27 cellular contexts compared by ENCODE assay signal in genomic region chr11:45924927-45925326, GRCh38. TPM values are rescaled to one million over a fixed set of nuclear protein-coding genes. Genes with fewer than 3 reads are reported as not detected.
DNase-seq lines count a peak whose midpoint lies in the region; ATAC-seq and TF ChIP-seq lines count a peak whose summit lies in the region.
"Had no signal": no experiment of that assay in that cellular context is flagged by ENCODE, and none has a peak within 500 bp of the region (broad histone marks: within the 10 kb centered on the region; RNA-seq: fewer than 3 reads in every experiment).

No MANE protein-coding gene starts in this region.

- no peaks in the 10 kb centered on the region for H3K9me3 Mint-ChIP-seq in CD8-positive, alpha-beta T cell
- H3K9me3 Mint-ChIP-seq in neural crest cell = no peaks in the 10 kb centered on the region
- H3K9me3 Mint-ChIP-seq: activated CD4-positive, alpha-beta T cell treated with anti-CD3 and anti-CD28 coated beads, Interleukin-2, amount 10 ng/mL, durations not matched to agents 7 days and 5 days; mesothelial cell of epicardium; natural killer cell had no signal

- peak overlapping the region; percentile 72 for H3K4me3 Mint-ChIP-seq in CD8-positive, alpha-beta T cell
- H3K4me3 Mint-ChIP-seq in neural crest cell = peak overlapping the region; percentile 65
- H3K4me3 Mint-ChIP-seq: activated CD4-positive, alpha-beta T cell treated with anti-CD3 and anti-CD28 coated beads, Interleukin-2, amount 10 ng/mL, durations not matched to agents 7 days and 5 days had no signal

- no peaks in the 10 kb centered on the region for H3K36me3 Mint-ChIP-seq in CD8-positive, alpha-beta T cell
- no peaks in the 10 kb centered on the region for H3K36me3 Mint-ChIP-seq in neural crest cell (ENCODE audit: low read depth)
- H3K36me3 Mint-ChIP-seq: mesothelial cell of epicardium, natural killer cell had no signal

- no peaks in the 10 kb centered on the region for H3K36me3 ChIP-seq in CD8-positive, alpha-beta T cell (ENCODE audit: insufficient read depth, low read length)
- H3K36me3 ChIP-seq: HAP-1, ovary, suprapubic skin, upper lobe of right lung had no signal

- no peak for ATAC-seq in CD8-positive, alpha-beta T cell
- no peak for ATAC-seq in GM18867 (IDR thresholded peaks at IDR 0.05; ENCODE audit: unreplicated experiment)
- ATAC-seq: left ventricle myocardium superior, natural killer cell, upper lobe of right lung had no signal

- peaks cover 2% of the 10 kb centered on the region for H3K27me3 Mint-ChIP-seq in CD8-positive, alpha-beta T cell (ENCODE audit: low read depth)
- peaks cover 56% of the 10 kb centered on the region for H3K27me3 Mint-ChIP-seq in neural crest cell (ENCODE audit: low read depth)

- no peak for TF ChIP-seq CTCF in CD8-positive, alpha-beta T cell (IDR thresholded peaks at IDR 0.05)
- TF ChIP-seq CTCF in RWPE1 (conservative IDR thresholded peaks at IDR 0.05; ENCODE audit: low read depth) (no peak), neural crest cell (conservative IDR thresholded peaks at IDR 0.05) (no peak)

- DNase-seq in AG08396 (ENCODE audit: low spot score) (peak; percentile 8), RWPE1 (ENCODE audit: low spot score) (no peak), neural crest cell (ENCODE audit: low read depth, low spot score) (no peak), HuH-7 (ENCODE audit: low spot score) (no peak)
- no peak for DNase-seq in CD8-positive, alpha-beta T cell
- no peak for DNase-seq in stimulated activated CD4-positive, alpha-beta T cell treated with anti-CD3 and anti-CD28 coated beads, Interleukin-15, amount 100 ng/mL, for 24 hours
- DNase-seq: activated CD4-positive, alpha-beta T cell treated with anti-CD3 and anti-CD28 coated beads, Interleukin-2, amount 10 ng/mL, durations not matched to agents 7 days and 5 days; amygdala; CD4-positive, CD25-positive, alpha-beta regulatory T cell; left ventricle myocardium superior; natural killer cell; NCI-H1436; NCI-H2081 treated with DMSO at 0.1 percent for 48 hours; NCI-H345; stimulated activated CD4-positive, alpha-beta T cell treated with anti-CD3 and anti-CD28 coated beads, Interleukin-4, amount 100 ng/mL, for 24 hours; stimulated activated naive CD4-positive, alpha-beta T cell; T-helper 2 cell had no signal

- intact Hi-C loops in CD8-positive, alpha-beta T cell (cut with DNase I, micrococcal nuclease) = loop anchor here in 1 of 2 experiments (5.0 kb wide), 1 partner anchor 372 kb away; no protein-coding TSS in a partner anchor

- H3K4me1 Mint-ChIP-seq in CD8-positive, alpha-beta T cell (ENCODE audit: low read depth) = peaks cover 27% of the 10 kb centered on the region
- peaks cover 12% of the 10 kb centered on the region for H3K4me1 Mint-ChIP-seq in neural crest cell

- no peaks in the 10 kb centered on the region for H3K9me3 ChIP-seq in CD8-positive, alpha-beta T cell (ENCODE audit: low read length)
- H3K9me3 ChIP-seq: HAP-1, ovary, suprapubic skin, upper lobe of right lung had no signal

- H3K27ac Mint-ChIP-seq in CD8-positive, alpha-beta T cell = no peak overlapping the region
- no peak overlapping the region for H3K27ac Mint-ChIP-seq in neural crest cell (ENCODE audit: unreplicated experiment)
- H3K27ac Mint-ChIP-seq: activated CD4-positive, alpha-beta T cell treated with anti-CD3 and anti-CD28 coated beads, Interleukin-2, amount 10 ng/mL, durations not matched to agents 7 days and 5 days; mesothelial cell of epicardium had no signal

- H3K27me3 ChIP-seq in CD8-positive, alpha-beta T cell (ENCODE audit: insufficient read depth, low read length) = no peaks in the 10 kb centered on the region
- H3K27me3 ChIP-seq: ovary had no signal

- peaks cover 13% of the 10 kb centered on the region for H3K4me1 ChIP-seq in CD8-positive, alpha-beta T cell (ENCODE audit: insufficient read depth, low read length)

- POLR2A ChIA-PET in CD8-positive, alpha-beta T cell (lab: Charles Lee) = no interaction called here
- POLR2A ChIA-PET in RWPE1 (lab: Yijun Ruan, JAX; ENCODE audit: low non-redundant PET) = no interaction called here

- CTCF ChIA-PET in CD8-positive, alpha-beta T cell (lab: Charles Lee) = interaction anchor here (0.9 to 1.3 kb wide), 2 partner anchors 9 to 40 kb away, joined by 3 to 4 read pairs; no protein-coding TSS in a partner anchor
- CTCF ChIA-PET in RWPE1 (lab: Yijun Ruan, JAX) = no interaction called here

- H3K27ac ChIP-seq in CD8-positive, alpha-beta T cell (ENCODE audit: low read depth, low read length) = no peak overlapping the region
- H3K27ac ChIP-seq in RWPE1 = peak overlapping the region; percentile 100
- H3K27ac ChIP-seq: epithelial cell of prostate, ovary, SK-N-MC, suprapubic skin, upper lobe of right lung had no signal

- H3K4me3 ChIP-seq in CD8-positive, alpha-beta T cell (ENCODE audit: low read depth, low read length) = no peak overlapping the region
- H3K4me3 ChIP-seq: HAP-1, ovary, SK-N-MC, suprapubic skin, upper lobe of right lung had no signal

RNA-seq across cellular contexts. Expression of gene LARGE2, which starts 2.5 kb away (rescaled TPM):
- total RNA-seq in CD8-positive, alpha-beta T cell = 1 to 10 TPM; 3.0 to 4.2 TPM
- total RNA-seq in neural crest cell = 0.48 TPM in 1 of 2 replicates, not detected in the other
- total RNA-seq: glomerular endothelial cell, HT1080, left ventricle myocardium superior had no signal

RNA-seq across cellular contexts. Expression of gene PEX16, which starts 7.2 kb away (rescaled TPM):
- total RNA-seq in CD8-positive, alpha-beta T cell = 10 to 100 TPM; 51.5 to 55.6 TPM
- 27.6 and 29.6 TPM in 2 replicates for total RNA-seq in neural crest cell

RNA-seq across cellular contexts. Expression of gene FREY1, which starts 17.9 kb away (rescaled TPM):
- total RNA-seq in CD8-positive, alpha-beta T cell = 1 to 10 TPM; 3.7 to 5.1 TPM
- total RNA-seq in neural crest cell = 2.5 and 3.3 TPM in 2 replicates

RNA-seq across cellular contexts. Expression of gene MAPK8IP1, which starts 39.5 kb away (rescaled TPM):
- 1 to 10 TPM; 6.5 to 8.4 TPM for total RNA-seq in CD8-positive, alpha-beta T cell
- total RNA-seq in neural crest cell = 36.6 and 38.7 TPM in 2 replicates
